9 cellular contexts compared by ENCODE assay signal in the genomic region with DNA sequence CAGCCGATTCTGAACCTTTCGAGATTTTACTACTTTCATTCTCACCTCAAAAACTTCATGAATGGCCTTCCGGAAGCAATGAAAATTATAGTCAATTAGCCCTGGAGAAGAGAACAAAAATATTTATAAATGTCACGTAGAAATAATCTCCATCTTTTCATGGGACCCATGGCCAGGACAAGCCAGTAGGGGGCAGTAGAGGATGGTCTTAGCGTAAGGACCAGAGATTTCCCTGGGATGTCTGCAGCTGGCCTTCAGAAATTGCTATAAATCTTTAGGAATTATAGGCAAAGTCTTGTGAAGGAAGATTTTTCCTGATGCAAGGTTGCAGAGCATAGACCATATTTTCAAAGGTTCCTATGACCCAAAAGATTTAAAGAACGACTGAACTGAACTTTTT. TPM values are rescaled to one million over a fixed set of nuclear protein-coding genes. Genes with fewer than 3 reads are reported as not detected.
DNase-seq lines count a peak whose midpoint lies in the region; ATAC-seq and TF ChIP-seq lines count a peak whose summit lies in the region.
"Had no signal": no experiment of that assay in that cellular context is flagged by ENCODE, and none has a peak within 500 bp of the region (broad histone marks: within the 10 kb centered on the region; RNA-seq: fewer than 3 reads in every experiment).

No MANE protein-coding gene starts in this region.

- no peak for TF ChIP-seq POLR2A in prostate gland (IDR thresholded peaks at IDR 0.05)

- ATAC-seq in Panc1 (peak; percentile 67; the same call in 1 of the 2 replicates), GM18498 (IDR thresholded peaks at IDR 0.05; ENCODE audit: unreplicated experiment) (no peak)

- intact Hi-C loops in Panc1 (cut with micrococcal nuclease; ENCODE audit: unreplicated experiment) (loop anchor here (5.0 to 10.0 kb wide), 3 partner anchors 56 to 383 kb away; no protein-coding TSS in a partner anchor), head of caudate nucleus (cut with DNase I) (no loop called here), prostate gland (cut with DNase I) (loop anchor here (5.0 kb wide), 1 partner anchor 56 kb away; no protein-coding TSS in a partner anchor)

- peak; percentile 92 for TF ChIP-seq CTCF in BE2C (IDR thresholded peaks at IDR 0.05; ENCODE audit: low read depth, low read length)
- TF ChIP-seq CTCF in Panc1 (IDR thresholded peaks at IDR 0.05) = peak; percentile 91
- peak; percentile 27 to 51 (median 47) for TF ChIP-seq CTCF in prostate gland (IDR thresholded peaks at IDR 0.05)

- WGBS in prostate gland = 32% methylated on average over 6 of the region's 6 CpGs

- POLR2A ChIA-PET in Panc1 (lab: Charles Lee) = no interaction called here

- H3K4me3 ChIP-seq in BE2C (ENCODE audit: low read depth, low read length) = no peak overlapping the region
- no peak overlapping the region for H3K4me3 ChIP-seq in H7 (ENCODE audit: insufficient read depth, low read depth, low read length)
- H3K4me3 ChIP-seq in Panc1 (ENCODE audit: low read depth in 2 of 2, low read length in 2 of 2) = no peak overlapping the region
- H3K4me3 ChIP-seq in prostate gland = no peak overlapping the region

- no TSS peak for BruUV-seq in Panc1 (replicated peaks; lab: Mats Ljungman, UMichigan)

- H3K9me3 ChIP-seq in BE2C (no peaks in the 10 kb centered on the region), Panc1 (ENCODE audit: control insufficient read depth, insufficient read depth, low read depth, low read length) (no peaks in the 10 kb centered on the region), prostate gland (no peaks in the 10 kb centered on the region)

- H3K4me1 ChIP-seq in BE2C = no peaks in the 10 kb centered on the region
- H3K4me1 ChIP-seq in Panc1 (ENCODE audit: control insufficient read depth, insufficient read depth, low read length) = no peaks in the 10 kb centered on the region
- H3K4me1 ChIP-seq in prostate gland (replicated peaks) = no peaks in the 10 kb centered on the region

- H3K36me3 ChIP-seq in BE2C (no peaks in the 10 kb centered on the region), H7 (replicated peaks; ENCODE audit: control insufficient read depth, insufficient read depth, low read length) (no peaks in the 10 kb centered on the region; the same call in 1 of the 2 replicates), Panc1 (ENCODE audit: control insufficient read depth, insufficient read depth, low read length) (no peaks in the 10 kb centered on the region), prostate gland (no peaks in the 10 kb centered on the region)

- in situ Hi-C loops in Panc1 (cut with HindIII; ENCODE audit: low pct_unique_long_range_greater_than_20kb, low sequenced_read_pairs) = no loop called here

- no peaks in the 10 kb centered on the region for H3K27me3 ChIP-seq in BE2C
- no peaks in the 10 kb centered on the region for H3K27me3 ChIP-seq in H7 (ENCODE audit: control insufficient read depth, insufficient read depth, low read length)
- H3K27me3 ChIP-seq in Panc1 (ENCODE audit: control insufficient read depth, insufficient read depth, low read length) = no peaks in the 10 kb centered on the region
- no peaks in the 10 kb centered on the region for H3K27me3 ChIP-seq in prostate gland (replicated peaks; ENCODE audit: insufficient read depth)

- H3K27ac ChIP-seq in Panc1 (ENCODE audit: low read length) (no peak overlapping the region), prostate gland (no peak overlapping the region)

- peak; percentile 81 for DNase-seq in BE2C
- DNase-seq in H7 = peak; percentile 60
- DNase-seq in Panc1 (ENCODE audit: low read depth, low spot score) = no peak
- peak; percentile 58 for DNase-seq in activated naive CD4-positive, alpha-beta T cell treated with Interleukin-2 at 50 U/mL for 16 hours
- DNase-seq in head of caudate nucleus = peak; percentile 19 to 92 (median 74)
- DNase-seq in prostate gland (ENCODE audit: low spot score) = no peak
- DNase-seq in mesenteric fat pad (ENCODE audit: low spot score) = no peak

- CTCF ChIA-PET in Panc1 (lab: Charles Lee) = no interaction called here

RNA-seq across cellular contexts. Expression of a gene that starts 15.6 kb away (rescaled TPM):
- polyA plus RNA-seq in BE2C (2012; ENCODE audit: insufficient read depth, insufficient read length, low read depth) = 17.8 TPM
- 11.8 and 12.2 TPM in 2 replicates for total RNA-seq in H7 (2014; rRNA removed; shearing (Covaris generic))
- total RNA-seq in Panc1 (2021; ENCODE audit: unreplicated experiment) (30.5 TPM), prostate gland (10 to 100 TPM; 31.7 to 98.4 TPM), mesenteric fat pad (40.4 TPM)
- 20.2 TPM for polyA plus RNA-seq in Panc1 (2012; ENCODE audit: insufficient read length)

RNA-seq across cellular contexts. Expression of a gene that starts 44.0 kb away (rescaled TPM):
- polyA plus RNA-seq in BE2C (2012; ENCODE audit: insufficient read depth, insufficient read length, low read depth) = 4.6 TPM
- total RNA-seq in H7 (2014; rRNA removed; shearing (Covaris generic)) = 16.0 and 19.8 TPM in 2 replicates
- 27.8 TPM for total RNA-seq in Panc1 (2021; ENCODE audit: unreplicated experiment)
- 10.4 TPM for polyA plus RNA-seq in Panc1 (2012; ENCODE audit: insufficient read length)
- total RNA-seq in prostate gland = 10 to 100 TPM; 19.4 to 22.7 TPM
- total RNA-seq in mesenteric fat pad = 28.7 TPM

RNA-seq across cellular contexts. Expression of a gene that starts 53.0 kb away (rescaled TPM):
- not detected for polyA plus RNA-seq in BE2C (2012; ENCODE audit: insufficient read depth, insufficient read length, low read depth)
- not detected in 2 replicates for total RNA-seq in H7 (2014; rRNA removed; shearing (Covaris generic))
- total RNA-seq in Panc1 (2021; ENCODE audit: unreplicated experiment) (0.18 TPM), prostate gland (under 1 TPM; 0.14 to 0.40 TPM), mesenteric fat pad (2.2 TPM)
- 0.30 TPM for polyA plus RNA-seq in Panc1 (2012; ENCODE audit: insufficient read length)
- total RNA-seq: HT1080 had no signal

Comparison
In these comparisons a context has a peak if more than half of its experiments do, and no peak if none do; other contexts are left out.
1. DNase-seq: peak in BE2C (single experiment), H7 (single experiment), activated naive CD4-positive, alpha-beta T cell treated with Interleukin-2 at 50 U/mL for 16 hours (single experiment) and head of caudate nucleus (42 of 42); none in Panc1 (single experiment), prostate gland (single experiment) and mesenteric fat pad (single experiment).
2. Peak in every context shown above with its lines, with median percentiles within 50 percentile points of each other: CTCF ChIP-seq.